Comparison of ENCODE assay signal across 29 cellular contexts in genomic region chr2:190369635-190370034, GRCh38.
"Had no signal": no experiment of that assay in that cellular context is flagged by ENCODE, and none has a peak within 500 bp of the region (broad histone marks: within the 10 kb centered on the region; RNA-seq: fewer than 3 reads in every experiment).

No MANE protein-coding gene starts in this region.

- H3K36me3 ChIP-seq: ovary, prostate gland had no signal

- H3K27me3 ChIP-seq: heart left ventricle, ovary, sigmoid colon, spleen, transverse colon, upper lobe of left lung, vagina had no signal

- H3K9me3 ChIP-seq: heart left ventricle, lower lobe of right lung, mucosa of descending colon, ovary, prostate gland, sigmoid colon, spleen, transverse colon, upper lobe of left lung, vagina had no signal

- FAIRE-seq: islet of Langerhans, kidney, small intestine had no signal

- H3K27ac Mint-ChIP-seq: natural killer cell treated with Interleukin-12 subunit alpha and Interleukin-12 subunit beta and Interleukin-15 and Interleukin-18, amount 100 ng/mL, for 72 hours; stimulated activated memory B cell treated with anti-CD40 and anti-IgM and Interleukin-4, amounts not matched to agents 10 μg/mL and 1 μg/mL and 100 μg/mL, for 72 hours; stimulated activated naive CD8-positive, alpha-beta T cell treated with anti-CD3 and anti-CD28 coated beads, Interleukin-15, amount 100 ng/mL, for 72 hours had no signal

- ATAC-seq: heart left ventricle; left colon; left ventricle myocardium superior; lower lobe of right lung; mucosa of descending colon; naive thymus-derived CD4-positive, alpha-beta T cell; natural killer cell treated with Interleukin-12 subunit alpha and Interleukin-12 subunit beta and Interleukin-15 and Interleukin-18, amount 100 ng/mL, for 72 hours; right cardiac atrium; stimulated activated memory B cell treated with anti-CD40 and anti-IgM and Interleukin-4, amounts not matched to agents 10 μg/mL and 1 μg/mL and 100 μg/mL, for 72 hours; stimulated activated naive CD8-positive, alpha-beta T cell treated with anti-CD3 and anti-CD28 coated beads, Interleukin-15, amount 100 ng/mL, for 72 hours had no signal

- H3K4me3 Mint-ChIP-seq: immature natural killer cell; naive thymus-derived CD4-positive, alpha-beta T cell; natural killer cell treated with Interleukin-12 subunit alpha and Interleukin-12 subunit beta and Interleukin-15 and Interleukin-18, amount 100 ng/mL, for 72 hours; stimulated activated memory B cell treated with anti-CD40 and anti-IgM and Interleukin-4, amounts not matched to agents 10 μg/mL and 1 μg/mL and 100 μg/mL, for 72 hours; stimulated activated naive CD8-positive, alpha-beta T cell treated with anti-CD3 and anti-CD28 coated beads, Interleukin-15, amount 100 ng/mL, for 72 hours had no signal

- H3K27me3 Mint-ChIP-seq: naive thymus-derived CD4-positive, alpha-beta T cell; natural killer cell treated with Interleukin-12 subunit alpha and Interleukin-12 subunit beta and Interleukin-15 and Interleukin-18, amount 100 ng/mL, for 72 hours; stimulated activated memory B cell treated with anti-CD40 and anti-IgM and Interleukin-4, amounts not matched to agents 10 μg/mL and 1 μg/mL and 100 μg/mL, for 72 hours; stimulated activated naive CD8-positive, alpha-beta T cell treated with anti-CD3 and anti-CD28 coated beads, Interleukin-15, amount 100 ng/mL, for 72 hours had no signal

- H3K4me1 Mint-ChIP-seq: immature natural killer cell; stimulated activated naive CD8-positive, alpha-beta T cell treated with anti-CD3 and anti-CD28 coated beads, Interleukin-15, amount 100 ng/mL, for 72 hours had no signal

- H3K36me3 Mint-ChIP-seq: natural killer cell treated with Interleukin-12 subunit alpha and Interleukin-12 subunit beta and Interleukin-15 and Interleukin-18, amount 100 ng/mL, for 72 hours had no signal

- H3K4me1 ChIP-seq: heart left ventricle, lower lobe of right lung, prostate gland, transverse colon, vagina had no signal

- H3K27ac ChIP-seq: heart left ventricle, lower lobe of right lung, ovary, prostate gland, sigmoid colon, spleen, transverse colon, upper lobe of left lung, vagina had no signal

- H3K9me3 Mint-ChIP-seq: immature natural killer cell; naive thymus-derived CD4-positive, alpha-beta T cell; natural killer cell treated with Interleukin-12 subunit alpha and Interleukin-12 subunit beta and Interleukin-15 and Interleukin-18, amount 100 ng/mL, for 72 hours; stimulated activated memory B cell treated with anti-CD40 and anti-IgM and Interleukin-4, amounts not matched to agents 10 μg/mL and 1 μg/mL and 100 μg/mL, for 72 hours; stimulated activated naive CD8-positive, alpha-beta T cell treated with anti-CD3 and anti-CD28 coated beads, Interleukin-15, amount 100 ng/mL, for 72 hours had no signal

- H3K4me3 ChIP-seq: heart left ventricle, lower lobe of right lung, mucosa of descending colon, ovary, prostate gland, sigmoid colon, spleen, transverse colon, upper lobe of left lung, vagina had no signal

- DNase-seq: heart left ventricle; hypothalamus; immature natural killer cell; kidney; left colon; left ventricle myocardium superior; lower lobe of right lung; mesendoderm; midbrain; mucosa of descending colon; naive thymus-derived CD4-positive, alpha-beta T cell; ovary; posterior cingulate gyrus; retina; right cardiac atrium; sigmoid colon; small intestine; spleen; stimulated activated CD4-positive, alpha-beta T cell treated with anti-CD3 and anti-CD28 coated beads, Interleukin-4, amount 100 ng/mL, for 24 hours; stimulated activated naive CD4-positive, alpha-beta T cell treated with Interleukin-2 at 50 U/mL for 16 hours; stimulated activated naive CD8-positive, alpha-beta T cell treated with anti-CD3 and anti-CD28 coated beads, Interleukin-15, amount 100 ng/mL, for 72 hours; substantia nigra; transverse colon; upper lobe of left lung had no signal
